ENCODE assay signal across 27 cellular contexts in the genomic region with DNA sequence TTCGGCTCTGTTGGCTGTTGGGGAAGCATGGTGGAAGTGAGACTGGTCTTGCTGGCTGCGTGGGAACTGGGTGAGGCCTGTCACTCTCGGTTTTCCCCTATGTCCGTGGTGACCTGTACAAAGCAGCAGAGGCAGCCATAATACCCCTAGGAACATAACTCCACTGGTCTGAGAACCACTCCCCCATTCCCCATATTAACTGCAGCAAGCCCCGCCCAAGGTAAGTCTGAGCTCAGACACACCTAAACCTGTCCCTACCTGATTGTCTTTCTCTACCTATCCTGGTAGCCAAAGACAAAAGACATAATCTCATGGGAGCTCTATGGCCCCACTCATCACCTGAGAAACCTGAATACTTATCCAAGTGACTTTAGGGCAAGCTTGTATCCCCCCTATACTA.
"Had no signal": no experiment of that assay in that cellular context is flagged by ENCODE, and none has a peak within 500 bp of the region (broad histone marks: within the 10 kb centered on the region; RNA-seq: fewer than 3 reads in every experiment).

No MANE protein-coding gene starts in this region.

- ATAC-seq: gastrocnemius medialis; left lobe of liver; naive thymus-derived CD8-positive, alpha-beta T cell; psoas muscle; right cardiac atrium; stimulated activated effector memory CD8-positive, alpha-beta T cell treated with anti-CD3 and anti-CD28 coated beads, Interleukin-12 subunit alpha, Interleukin-12 subunit beta, amount 100 ng/mL, for 72 hours had no signal

- H3K27ac ChIP-seq: coronary artery, gastrocnemius medialis, ovary, psoas muscle, sigmoid colon, stomach, thyroid gland had no signal

- H3K36me3 Mint-ChIP-seq: stimulated activated effector memory CD8-positive, alpha-beta T cell treated with anti-CD3 and anti-CD28 coated beads, Interleukin-12 subunit alpha, Interleukin-12 subunit beta, amount 100 ng/mL, for 72 hours had no signal

- H3K4me3 ChIP-seq: coronary artery, gastrocnemius medialis, lung, ovary, psoas muscle, sigmoid colon, stomach, thyroid gland had no signal

- H3K27ac Mint-ChIP-seq: naive thymus-derived CD8-positive, alpha-beta T cell; nephron progenitor cell; stimulated activated effector memory CD8-positive, alpha-beta T cell treated with anti-CD3 and anti-CD28 coated beads, Interleukin-12 subunit alpha, Interleukin-12 subunit beta, amount 100 ng/mL, for 72 hours had no signal

- DNase-seq: dermis blood vessel endothelial cell; effector memory CD4-positive, alpha-beta T cell; foreskin fibroblast; gastrocnemius medialis; head of caudate nucleus; midbrain; naive thymus-derived CD8-positive, alpha-beta T cell; nephron progenitor cell; occipital lobe; ovary; posterior cingulate gyrus; psoas muscle; right cardiac atrium; sigmoid colon; stimulated activated CD4-positive, alpha-beta T cell treated with anti-CD3 and anti-CD28 coated beads, Interleukin-2, amount 100 ng/mL, for 24 hours; stimulated activated CD4-positive, alpha-beta T cell treated with anti-CD3 and anti-CD28 coated beads, Interleukin-4, amount 100 ng/mL, for 24 hours; stimulated activated naive CD4-positive, alpha-beta T cell treated with Interleukin-2 at 50 U/mL for 16 hours; stomach; thyroid gland; trophoblast cell had no signal

- H3K4me1 ChIP-seq: gastrocnemius medialis, psoas muscle, sigmoid colon, stomach, thyroid gland had no signal

- H3K36me3 ChIP-seq: gastrocnemius medialis, ovary, sigmoid colon, stomach, thyroid gland had no signal

- H3K4me3 Mint-ChIP-seq: naive thymus-derived CD8-positive, alpha-beta T cell; nephron progenitor cell; stimulated activated effector memory CD8-positive, alpha-beta T cell treated with anti-CD3 and anti-CD28 coated beads, Interleukin-12 subunit alpha, Interleukin-12 subunit beta, amount 100 ng/mL, for 72 hours had no signal

- H3K9me3 ChIP-seq: gastrocnemius medialis, ovary, thyroid gland had no signal

- H3K4me1 Mint-ChIP-seq: naive thymus-derived CD8-positive, alpha-beta T cell; nephron progenitor cell; stimulated activated effector memory CD8-positive, alpha-beta T cell treated with anti-CD3 and anti-CD28 coated beads, Interleukin-12 subunit alpha, Interleukin-12 subunit beta, amount 100 ng/mL, for 72 hours had no signal

- H3K27me3 ChIP-seq: gastrocnemius medialis, ovary, sigmoid colon, stomach, thyroid gland had no signal

- FAIRE-seq: endothelial cell of umbilical vein, keratinocyte, urothelium cell line had no signal
